19 cellular contexts compared by ENCODE assay signal in genomic region chr18:251572-251971, GRCh38.
DNase-seq lines count a peak whose midpoint lies in the region; ATAC-seq lines count a peak whose summit lies in the region.
"Had no signal": no experiment of that assay in that cellular context is flagged by ENCODE, and none has a peak within 500 bp of the region (broad histone marks: within the 10 kb centered on the region; RNA-seq: fewer than 3 reads in every experiment).

No MANE protein-coding gene starts in this region.

- DNase-seq in Ammon's horn (ENCODE audit: low spot score) (peak; percentile 55), DMS 273 treated with DMSO at 0.1 percent for 48 hours (lab: John Stamatoyannopoulos, UW) (peak; percentile 71), NCI-H2171 treated with DMSO at 0.1 percent for 48 hours (lab: John Stamatoyannopoulos, UW) (peak; percentile 63), head of caudate nucleus (peak in 29 of 42 donors; percentile 15 to 81 (median 40))
- DNase-seq in stimulated activated CD4-positive, alpha-beta T cell treated with anti-CD3 and anti-CD28 coated beads, Interleukin-4, amount 100 ng/mL, for 24 hours: no peak
- DNase-seq: BE2C; C1 segment of cervical spinal cord; CD4-positive, CD25-positive, alpha-beta regulatory T cell; CD8-positive, alpha-beta memory T cell; COR-L47; DMS153; DMS79; GDM1; GOT3; H7; HFFc6; IMR-90 had no signal

- intact Hi-C loops in head of caudate nucleus (cut with DNase I): no loop called here

- no peak for ATAC-seq in GM21390 (IDR thresholded peaks at IDR 0.05; ENCODE audit: unreplicated experiment)
- ATAC-seq: HCT116 had no signal
